37 cellular contexts compared by ENCODE assay signal in the genomic region with DNA sequence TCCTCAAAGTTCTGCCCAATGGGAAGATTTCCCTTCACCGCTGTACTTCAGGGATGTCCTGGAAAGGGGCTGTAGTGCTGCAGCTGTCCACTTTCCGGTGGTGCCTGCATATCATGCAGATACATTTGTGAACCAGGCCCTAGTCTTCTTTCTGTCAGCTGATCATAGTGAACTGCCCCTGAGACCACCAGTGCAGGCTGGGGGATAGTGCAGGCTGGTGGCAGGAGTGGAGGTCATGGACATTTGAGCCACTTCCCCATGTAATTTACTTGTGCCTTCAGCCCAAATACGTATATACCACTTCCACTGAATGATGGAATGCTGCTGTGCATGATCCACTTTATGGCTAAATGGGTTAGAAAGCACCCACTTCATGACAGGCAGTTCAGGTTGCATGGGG.
"Had no signal": no experiment of that assay in that cellular context is flagged by ENCODE, and none has a peak within 500 bp of the region (broad histone marks: within the 10 kb centered on the region; RNA-seq: fewer than 3 reads in every experiment).

No MANE protein-coding gene starts in this region.

- ATAC-seq: activated CD4-positive, alpha-beta T cell treated with anti-CD3 and anti-CD28 coated beads for 36 hours; activated CD4-positive, CD25-positive, alpha-beta regulatory T cell treated with anti-CD3 and anti-CD28 coated beads, Interleukin-2, amount 50 U/mL, for 24 hours; activated CD8-positive, alpha-beta memory T cell treated with anti-CD3 and anti-CD28 coated beads, Interleukin-2, amount 10 ng/mL, durations not matched to agents 7 days and 5 days; activated CD8-positive, alpha-beta T cell treated with anti-CD3 and anti-CD28 coated beads, Interleukin-2, amount 10 ng/mL, durations not matched to agents 7 days and 5 days; activated naive CD8-positive, alpha-beta T cell treated with anti-CD3 and anti-CD28 coated beads, Interleukin-2, amount 50 U/mL, for 24 hours; WTC11 had no signal

- H3K4me1 ChIP-seq: ascending aorta had no signal

- H3K27me3 ChIP-seq: ascending aorta, cardiac muscle cell had no signal

- H3K4me3 Mint-ChIP-seq: activated CD4-positive, alpha-beta memory T cell treated with anti-CD3 and anti-CD28 coated beads, Interleukin-2, amount 10 ng/mL, durations not matched to agents 7 days and 5 days; activated CD4-positive, alpha-beta T cell treated with anti-CD3 and anti-CD28 coated beads for 36 hours; activated CD4-positive, alpha-beta T cell treated with anti-CD3 and anti-CD28 coated beads, Interleukin-2, amount 10 ng/mL, durations not matched to agents 7 days and 5 days; activated CD8-positive, alpha-beta memory T cell treated with anti-CD3 and anti-CD28 coated beads, Interleukin-2, amount 10 ng/mL, durations not matched to agents 7 days and 5 days; activated CD8-positive, alpha-beta T cell treated with anti-CD3 and anti-CD28 coated beads, Interleukin-2, amount 10 ng/mL, durations not matched to agents 7 days and 5 days; activated naive CD4-positive, alpha-beta T cell treated with anti-CD3 and anti-CD28 coated beads, Interleukin-2, amount 10 ng/mL, durations not matched to agents 7 days and 5 days; activated naive CD4-positive, alpha-beta T cell treated with anti-CD3 and anti-CD28 coated beads, Interleukin-2, amount 50 U/mL, for 24 hours; activated naive CD8-positive, alpha-beta T cell; activated naive CD8-positive, alpha-beta T cell treated with anti-CD3 and anti-CD28 coated beads, Interleukin-2, amount 10 ng/mL, durations not matched to agents 7 days and 5 days; activated naive CD8-positive, alpha-beta T cell treated with anti-CD3 and anti-CD28 coated beads, Interleukin-2, amount 50 U/mL, for 24 hours; activated T-cell treated with anti-CD3 and anti-CD28 coated beads, Interleukin-2, amount 50 U/mL, for 24 hours; brain; central memory CD8-positive, alpha-beta T cell; T-helper 1 cell treated with Interleukin-12 subunit alpha and Interleukin-12 subunit beta and Interleukin-4 antibody, amounts not matched to agents 30 μg/mL and 1 μg/mL, for 36 hours; T-helper 2 cell treated with Interferon-gamma antibody and Interleukin-4, amounts not matched to agents 5 μg/mL and 100 μg/mL, for 36 hours; WTC11 had no signal

- DNase-seq: activated CD4-positive, alpha-beta memory T cell treated with anti-CD3 and anti-CD28 coated beads, Interleukin-2, amount 10 ng/mL, durations not matched to agents 7 days and 5 days; activated CD4-positive, alpha-beta T cell treated with anti-CD3 and anti-CD28 coated beads for 1 hour; activated CD4-positive, alpha-beta T cell treated with anti-CD3 and anti-CD28 coated beads for 36 hours; activated CD4-positive, alpha-beta T cell treated with anti-CD3 and anti-CD28 coated beads for 48 hours; activated CD4-positive, alpha-beta T cell treated with anti-CD3 and anti-CD28 coated beads, Interleukin-2, amount 10 ng/mL, durations not matched to agents 7 days and 5 days; activated CD4-positive, alpha-beta T cell treated with anti-CD3 and anti-CD28 coated beads, Interleukin-2, amount 50 U/mL, for 48 hours; activated CD4-positive, CD25-positive, alpha-beta regulatory T cell; activated CD8-positive, alpha-beta memory T cell treated with anti-CD3 and anti-CD28 coated beads for 24 hours; activated CD8-positive, alpha-beta memory T cell treated with anti-CD3 and anti-CD28 coated beads, Interleukin-2, amount 10 ng/mL, durations not matched to agents 7 days and 5 days; activated CD8-positive, alpha-beta memory T cell treated with anti-CD3 and anti-CD28 coated beads, Interleukin-2, amount 50 U/mL, for 48 hours; activated CD8-positive, alpha-beta T cell treated with anti-CD3 and anti-CD28 coated beads, Interleukin-2, amount 10 ng/mL, durations not matched to agents 7 days and 5 days; activated effector memory CD4-positive, alpha-beta T cell treated with Interleukin-2 at 50 U/mL for 16 hours; activated naive CD4-positive, alpha-beta T cell treated with anti-CD3 and anti-CD28 coated beads, Interleukin-2, amount 10 ng/mL, durations not matched to agents 7 days and 5 days; activated naive CD4-positive, alpha-beta T cell treated with Interleukin-2 at 50 U/mL for 16 hours; activated naive CD8-positive, alpha-beta T cell treated with anti-CD3 and anti-CD28 coated beads, Interleukin-2, amount 10 ng/mL, durations not matched to agents 7 days and 5 days; activated naive CD8-positive, alpha-beta T cell treated with anti-CD3 and anti-CD28 coated beads, Interleukin-2, amount 50 U/mL, for 24 hours; activated T-cell treated with anti-CD3 and anti-CD28 coated beads, Interleukin-2, amount 50 U/mL, for 24 hours; activated T-cell treated with anti-CD3 and anti-CD28 coated beads, Interleukin-2, amount 50 U/mL, for 48 hours; amygdala; anterior cingulate cortex; caudate nucleus; cerebellar nuclear complex; T-helper 1 cell; T-helper 2 cell; T-helper 9 cell; WERI-Rb-1 had no signal

- H3K27ac Mint-ChIP-seq: activated CD4-positive, alpha-beta memory T cell treated with anti-CD3 and anti-CD28 coated beads, Interleukin-2, amount 10 ng/mL, durations not matched to agents 7 days and 5 days; activated CD4-positive, alpha-beta T cell treated with anti-CD3 and anti-CD28 coated beads for 36 hours; activated CD4-positive, alpha-beta T cell treated with anti-CD3 and anti-CD28 coated beads, Interleukin-2, amount 10 ng/mL, durations not matched to agents 7 days and 5 days; activated CD8-positive, alpha-beta memory T cell treated with anti-CD3 and anti-CD28 coated beads, Interleukin-2, amount 10 ng/mL, durations not matched to agents 7 days and 5 days; activated CD8-positive, alpha-beta T cell treated with anti-CD3 and anti-CD28 coated beads, Interleukin-2, amount 10 ng/mL, durations not matched to agents 7 days and 5 days; activated naive CD4-positive, alpha-beta T cell treated with anti-CD3 and anti-CD28 coated beads, Interleukin-2, amount 10 ng/mL, durations not matched to agents 7 days and 5 days; activated naive CD4-positive, alpha-beta T cell treated with anti-CD3 and anti-CD28 coated beads, Interleukin-2, amount 50 U/mL, for 24 hours; activated naive CD8-positive, alpha-beta T cell; activated naive CD8-positive, alpha-beta T cell treated with anti-CD3 and anti-CD28 coated beads, Interleukin-2, amount 10 ng/mL, durations not matched to agents 7 days and 5 days; activated naive CD8-positive, alpha-beta T cell treated with anti-CD3 and anti-CD28 coated beads, Interleukin-2, amount 50 U/mL, for 24 hours; activated T-cell treated with anti-CD3 and anti-CD28 coated beads, Interleukin-2, amount 50 U/mL, for 24 hours; activated T-helper 2 cell treated with anti-CD3 and anti-CD28 coated beads, Interferon-gamma antibody, Interleukin-2, Interleukin-4, amounts not matched to agents 10 μg/mL and 5 μg/mL and 100 μg/mL, durations not matched to agents 14 hours and 24 hours and 36 hours; brain; T-helper 1 cell treated with Interleukin-12 subunit alpha and Interleukin-12 subunit beta and Interleukin-4 antibody, amounts not matched to agents 30 μg/mL and 1 μg/mL, for 36 hours; T-helper 2 cell treated with Interferon-gamma antibody and Interleukin-4, amounts not matched to agents 5 μg/mL and 100 μg/mL, for 36 hours; WTC11 had no signal

- H3K27ac ChIP-seq: ascending aorta, cardiac muscle cell, WERI-Rb-1 had no signal

- H3K9me3 Mint-ChIP-seq: activated CD4-positive, alpha-beta memory T cell treated with anti-CD3 and anti-CD28 coated beads, Interleukin-2, amount 10 ng/mL, durations not matched to agents 7 days and 5 days; activated CD4-positive, alpha-beta T cell treated with anti-CD3 and anti-CD28 coated beads, Interleukin-2, amount 10 ng/mL, durations not matched to agents 7 days and 5 days; activated naive CD4-positive, alpha-beta T cell treated with anti-CD3 and anti-CD28 coated beads, Interleukin-2, amount 10 ng/mL, durations not matched to agents 7 days and 5 days; activated naive CD4-positive, alpha-beta T cell treated with anti-CD3 and anti-CD28 coated beads, Interleukin-2, amount 50 U/mL, for 24 hours; activated naive CD8-positive, alpha-beta T cell treated with anti-CD3 and anti-CD28 coated beads, Interleukin-2, amount 50 U/mL, for 24 hours; activated T-cell treated with anti-CD3 and anti-CD28 coated beads, Interleukin-2, amount 50 U/mL, for 24 hours; activated T-helper 2 cell treated with anti-CD3 and anti-CD28 coated beads, Interferon-gamma antibody, Interleukin-2, Interleukin-4, amounts not matched to agents 10 μg/mL and 5 μg/mL and 100 μg/mL, durations not matched to agents 14 hours and 24 hours and 36 hours; central memory CD8-positive, alpha-beta T cell; T-helper 2 cell treated with Interferon-gamma antibody and Interleukin-4, amounts not matched to agents 5 μg/mL and 100 μg/mL, for 36 hours had no signal

- H3K36me3 ChIP-seq: ascending aorta, cardiac muscle cell, WERI-Rb-1 had no signal

- H3K4me3 ChIP-seq: ascending aorta, cardiac muscle cell had no signal

- H3K4me1 Mint-ChIP-seq: activated CD4-positive, alpha-beta memory T cell treated with anti-CD3 and anti-CD28 coated beads, Interleukin-2, amount 10 ng/mL, durations not matched to agents 7 days and 5 days; activated CD4-positive, alpha-beta T cell treated with anti-CD3 and anti-CD28 coated beads for 36 hours; activated CD4-positive, alpha-beta T cell treated with anti-CD3 and anti-CD28 coated beads, Interleukin-2, amount 10 ng/mL, durations not matched to agents 7 days and 5 days; activated CD8-positive, alpha-beta memory T cell treated with anti-CD3 and anti-CD28 coated beads, Interleukin-2, amount 10 ng/mL, durations not matched to agents 7 days and 5 days; activated naive CD4-positive, alpha-beta T cell treated with anti-CD3 and anti-CD28 coated beads, Interleukin-2, amount 10 ng/mL, durations not matched to agents 7 days and 5 days; activated naive CD4-positive, alpha-beta T cell treated with anti-CD3 and anti-CD28 coated beads, Interleukin-2, amount 50 U/mL, for 24 hours; activated naive CD8-positive, alpha-beta T cell treated with anti-CD3 and anti-CD28 coated beads, Interleukin-2, amount 10 ng/mL, durations not matched to agents 7 days and 5 days; activated naive CD8-positive, alpha-beta T cell treated with anti-CD3 and anti-CD28 coated beads, Interleukin-2, amount 50 U/mL, for 24 hours; brain; central memory CD8-positive, alpha-beta T cell; WTC11 had no signal

- H3K36me3 Mint-ChIP-seq: activated CD8-positive, alpha-beta memory T cell treated with anti-CD3 and anti-CD28 coated beads, Interleukin-2, amount 10 ng/mL, durations not matched to agents 7 days and 5 days; activated naive CD4-positive, alpha-beta T cell treated with anti-CD3 and anti-CD28 coated beads, Interleukin-2, amount 10 ng/mL, durations not matched to agents 7 days and 5 days; activated naive CD4-positive, alpha-beta T cell treated with anti-CD3 and anti-CD28 coated beads, Interleukin-2, amount 50 U/mL, for 24 hours; activated naive CD8-positive, alpha-beta T cell treated with anti-CD3 and anti-CD28 coated beads, Interleukin-2, amount 10 ng/mL, durations not matched to agents 7 days and 5 days; brain; WTC11 had no signal
